8 cellular contexts compared by ENCODE assay signal in the genomic region with DNA sequence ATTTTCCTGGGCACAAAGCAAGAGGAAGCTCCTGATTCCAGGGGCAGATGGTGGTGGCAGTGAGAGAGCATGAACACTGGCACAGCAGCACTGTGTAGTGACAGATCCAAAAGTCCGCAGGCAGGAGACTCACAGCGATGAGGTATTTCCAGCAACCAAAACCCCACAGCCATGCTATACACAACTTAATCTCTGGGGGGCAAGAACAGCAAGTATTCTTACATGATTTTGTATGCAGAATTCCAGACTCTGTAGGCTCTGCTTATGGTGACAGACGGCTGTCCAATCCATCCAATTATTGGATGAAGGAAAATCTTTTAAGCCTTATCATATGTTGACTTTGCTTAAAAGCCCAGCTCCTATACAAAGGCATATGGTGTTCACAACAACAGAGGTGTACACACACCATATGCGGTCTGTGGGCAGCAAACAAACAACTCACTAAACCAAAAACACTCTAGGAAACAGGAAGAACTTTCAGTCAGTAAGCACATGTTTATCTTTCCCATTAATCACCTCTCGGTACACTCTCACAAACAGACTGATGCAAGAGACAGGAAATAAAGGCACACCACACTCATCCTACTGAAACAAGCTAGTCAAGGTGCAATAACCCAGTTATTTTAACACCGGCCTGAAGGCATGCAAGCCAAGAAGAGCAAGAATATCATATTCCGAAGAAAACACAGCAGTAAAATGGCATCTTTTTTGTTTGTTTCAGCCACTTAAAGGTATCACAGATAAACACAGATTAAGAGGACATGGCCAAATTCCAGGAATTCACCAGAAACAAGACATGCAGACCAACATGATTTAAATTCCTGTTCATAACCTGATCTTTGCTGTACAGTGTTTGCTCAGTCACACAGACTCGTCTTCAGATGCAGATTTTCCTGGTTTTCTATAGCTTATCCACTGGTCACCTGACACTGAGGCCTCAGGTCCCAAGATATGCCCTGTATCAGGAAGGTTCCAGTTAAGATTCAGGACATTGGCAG. TPM values are rescaled to one million over a fixed set of nuclear protein-coding genes. Genes with fewer than 3 reads are reported as not detected.
A peak's percentile ranks its signal among the peaks of the same experiment; 100 is the strongest.
DNase-seq lines count a peak whose midpoint lies in the region; ATAC-seq lines count a peak whose summit lies in the region.

No MANE protein-coding gene starts in this region.

- H2AFZ ChIP-seq in trophoblast cell (ENCODE audit: insufficient read depth, low read length, poor library complexity) = no peak overlapping the region

- no peak overlapping the region for H3K18ac ChIP-seq in trophoblast cell (ENCODE audit: low read length)

- no peak overlapping the region for H3K4me3 ChIP-seq in BLaER1
- H3K4me3 ChIP-seq in SK-N-MC = 0 out of 2 replicates have a peak overlapping the region, but pooled peaks have one; percentile 3
- no peak overlapping the region for H3K4me3 ChIP-seq in trophoblast cell (ENCODE audit: low read depth, low read length)

- DNase-seq in NAMALWA (ENCODE audit: low spot score) (peak; percentile 78), SK-N-MC (ENCODE audit: low read depth, low spot score) (no peak), trophoblast cell (peak; percentile 37 to 85), midbrain (lab: John Stamatoyannopoulos, UW) (no peak)
- DNase-seq in effector CD4-positive, alpha-beta T cell = peak; percentile 18

- H4K12ac ChIP-seq in trophoblast cell (ENCODE audit: low read depth, low read length) = no peak overlapping the region

- H3K27ac ChIP-seq in BLaER1 (peak overlapping the region; percentile 18; the same call in 1 of the 2 replicates), SK-N-MC (peak overlapping the region; percentile 59), trophoblast cell (ENCODE audit: low read depth, low read length) (peak overlapping the region; percentile 52)

- no peaks in the 10 kb centered on the region for H4K20me1 ChIP-seq in BLaER1

- H3K27me3 ChIP-seq in BLaER1 (no peaks in the 10 kb centered on the region), trophoblast cell (ENCODE audit: insufficient read depth, low read length) (no peaks in the 10 kb centered on the region)

- H2BK5ac ChIP-seq in trophoblast cell (ENCODE audit: low read depth, low read length, poor library complexity) = peak overlapping the region; percentile 29

- H3K23ac ChIP-seq in trophoblast cell (ENCODE audit: low read length) = no peak overlapping the region

- H4K91ac ChIP-seq in trophoblast cell (ENCODE audit: low read depth, low read length) = peak overlapping the region; percentile 38

- H3K4ac ChIP-seq in trophoblast cell (ENCODE audit: low read depth, low read length) = no peak overlapping the region

- H4K8ac ChIP-seq in trophoblast cell (ENCODE audit: low read depth, low read length) = no peak overlapping the region

- peak; percentile 58 for ATAC-seq in GM18907 (IDR thresholded peaks at IDR 0.05; ENCODE audit: unreplicated experiment)
- ATAC-seq in HG03159 (IDR thresholded peaks at IDR 0.05; ENCODE audit: unreplicated experiment) = no peak

- no CpG with 5 or more reads among the region's 8 CpGs for WGBS in trophoblast cell (ENCODE audit: extremely low coverage, insufficient coverage, insufficient read length)

- H3K79me1 ChIP-seq in trophoblast cell (ENCODE audit: low read length) = peaks cover 5% of the 10 kb centered on the region

- H2AK5ac ChIP-seq in trophoblast cell (ENCODE audit: low read length) = no peak overlapping the region

- peak overlapping the region; percentile 18 for H2BK12ac ChIP-seq in trophoblast cell (ENCODE audit: low read length)

- H3K9me3 ChIP-seq in BLaER1 (no peaks in the 10 kb centered on the region), SK-N-MC (ENCODE audit: low read depth, low read length) (no peaks in the 10 kb centered on the region), trophoblast cell (ENCODE audit: insufficient read depth, low read depth, low read length) (no peaks in the 10 kb centered on the region)

- H3K9ac ChIP-seq in BLaER1 (no peak overlapping the region; the same call in 1 of the 2 replicates), SK-N-MC (ENCODE audit: insufficient read length) (peak overlapping the region; percentile 34), trophoblast cell (ENCODE audit: low read length) (no peak overlapping the region)

- H3K4me1 ChIP-seq in BLaER1 (peaks cover 24% of the 10 kb centered on the region), trophoblast cell (ENCODE audit: control insufficient read depth in 1 of 2, insufficient read depth in 2 of 2, low read length in 2 of 2) (peaks cover 9 to 17% of the 10 kb centered on the region in 2 experiments)

- no peaks in the 10 kb centered on the region for H3K79me2 ChIP-seq in trophoblast cell (ENCODE audit: control insufficient read depth, insufficient read depth, low read length, poor library complexity)

- H2BK120ac ChIP-seq in trophoblast cell (ENCODE audit: insufficient read depth, low read length, poor library complexity) = peak overlapping the region; percentile 16

- H3K36me3 ChIP-seq in BLaER1 = peaks cover 8% of the 10 kb centered on the region; the same call in 1 of the 2 replicates
- no peaks in the 10 kb centered on the region for H3K36me3 ChIP-seq in SK-N-MC (ENCODE audit: insufficient read depth, low read length)
- H3K36me3 ChIP-seq in trophoblast cell (ENCODE audit: control insufficient read depth in 1 of 2, insufficient read depth in 2 of 2, low read length in 2 of 2) = peaks cover 0 to 2% of the 10 kb centered on the region in 2 experiments

- H3K4me2 ChIP-seq in BLaER1 = peak overlapping the region; percentile 53
- peak overlapping the region; percentile 30 for H3K4me2 ChIP-seq in trophoblast cell (ENCODE audit: low read length)

- H3K14ac ChIP-seq in trophoblast cell (ENCODE audit: low read length) = peak overlapping the region; percentile 13

RNA-seq across cellular contexts. Expression of gene ERN1, which starts 47.8 kb away (rescaled TPM):
- 16.3 and 17.4 TPM in 2 replicates for polyA plus RNA-seq in trophoblast cell (2013)

Comparison
In these comparisons a context has a peak if more than half of its experiments do, and no peak if none do; other contexts are left out.
1. DNase-seq: peak in NAMALWA (single experiment), effector CD4-positive, alpha-beta T cell (single experiment) and trophoblast cell (2 of 2); none in SK-N-MC (single experiment) and midbrain (single experiment).
2. Peak in every context shown above with its lines, with median percentiles within 50 percentile points of each other: H3K27ac ChIP-seq.